In the genomic region with DNA sequence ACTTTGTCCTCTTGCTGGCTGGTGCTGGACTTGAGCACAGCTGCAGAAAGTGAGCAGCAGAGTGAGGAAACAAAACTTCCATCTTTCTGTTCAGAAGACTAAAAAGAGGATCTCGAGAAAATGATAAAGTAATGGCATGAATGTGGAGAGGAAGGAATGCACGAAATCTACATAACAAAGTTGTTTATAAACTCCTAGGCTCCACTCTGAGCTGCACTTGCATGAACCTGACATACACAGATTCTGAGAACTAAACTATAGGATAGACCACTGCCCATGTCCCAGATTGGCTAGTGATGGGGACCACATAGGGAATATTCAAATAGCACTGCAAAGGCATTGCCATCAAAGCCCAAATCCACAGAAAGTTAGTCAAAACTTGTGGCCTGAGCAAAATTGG, we compare ENCODE assay signal across 38 cellular contexts.
"Had no signal": no experiment of that assay in that cellular context is flagged by ENCODE, and none has a peak within 500 bp of the region (broad histone marks: within the 10 kb centered on the region; RNA-seq: fewer than 3 reads in every experiment).

No MANE protein-coding gene starts in this region.

- H3K4me3 Mint-ChIP-seq: activated CD4-positive, alpha-beta memory T cell treated with anti-CD3 and anti-CD28 coated beads, Interleukin-2, amount 10 ng/mL, durations not matched to agents 7 days and 5 days; activated CD4-positive, alpha-beta T cell treated with anti-CD3 and anti-CD28 coated beads for 36 hours; activated CD4-positive, alpha-beta T cell treated with anti-CD3 and anti-CD28 coated beads, Interleukin-2, amount 10 ng/mL, durations not matched to agents 7 days and 5 days; activated CD8-positive, alpha-beta memory T cell treated with anti-CD3 and anti-CD28 coated beads, Interleukin-2, amount 10 ng/mL, durations not matched to agents 7 days and 5 days; activated CD8-positive, alpha-beta T cell treated with anti-CD3 and anti-CD28 coated beads, Interleukin-2, amount 10 ng/mL, durations not matched to agents 7 days and 5 days; activated naive CD4-positive, alpha-beta T cell treated with anti-CD3 and anti-CD28 coated beads, Interleukin-2, amount 10 ng/mL, durations not matched to agents 7 days and 5 days; activated naive CD4-positive, alpha-beta T cell treated with anti-CD3 and anti-CD28 coated beads, Interleukin-2, amount 50 U/mL, for 24 hours; activated naive CD8-positive, alpha-beta T cell; activated naive CD8-positive, alpha-beta T cell treated with anti-CD3 and anti-CD28 coated beads, Interleukin-2, amount 10 ng/mL, durations not matched to agents 7 days and 5 days; activated naive CD8-positive, alpha-beta T cell treated with anti-CD3 and anti-CD28 coated beads, Interleukin-2, amount 50 U/mL, for 24 hours; activated T-cell treated with anti-CD3 and anti-CD28 coated beads, Interleukin-2, amount 50 U/mL, for 24 hours; brain; central memory CD8-positive, alpha-beta T cell; T-helper 1 cell treated with Interleukin-12 subunit alpha and Interleukin-12 subunit beta and Interleukin-4 antibody, amounts not matched to agents 30 μg/mL and 1 μg/mL, for 36 hours; T-helper 2 cell treated with Interferon-gamma antibody and Interleukin-4, amounts not matched to agents 5 μg/mL and 100 μg/mL, for 36 hours had no signal

- H3K4me3 ChIP-seq: ascending aorta, cardiac muscle cell had no signal

- H3K36me3 Mint-ChIP-seq: activated CD8-positive, alpha-beta memory T cell treated with anti-CD3 and anti-CD28 coated beads, Interleukin-2, amount 10 ng/mL, durations not matched to agents 7 days and 5 days; activated naive CD4-positive, alpha-beta T cell treated with anti-CD3 and anti-CD28 coated beads, Interleukin-2, amount 10 ng/mL, durations not matched to agents 7 days and 5 days; activated naive CD4-positive, alpha-beta T cell treated with anti-CD3 and anti-CD28 coated beads, Interleukin-2, amount 50 U/mL, for 24 hours; activated naive CD8-positive, alpha-beta T cell; activated naive CD8-positive, alpha-beta T cell treated with anti-CD3 and anti-CD28 coated beads, Interleukin-2, amount 10 ng/mL, durations not matched to agents 7 days and 5 days; brain had no signal

- H3K27ac ChIP-seq: ascending aorta, cardiac muscle cell, VCaP had no signal

- H3K9me3 ChIP-seq: ascending aorta had no signal

- DNase-seq: activated CD4-positive, alpha-beta memory T cell treated with anti-CD3 and anti-CD28 coated beads, Interleukin-2, amount 10 ng/mL, durations not matched to agents 7 days and 5 days; activated CD4-positive, alpha-beta T cell treated with anti-CD3 and anti-CD28 coated beads for 1 hour; activated CD4-positive, alpha-beta T cell treated with anti-CD3 and anti-CD28 coated beads for 36 hours; activated CD4-positive, alpha-beta T cell treated with anti-CD3 and anti-CD28 coated beads for 48 hours; activated CD4-positive, alpha-beta T cell treated with anti-CD3 and anti-CD28 coated beads, Interleukin-2, amount 10 ng/mL, durations not matched to agents 7 days and 5 days; activated CD4-positive, alpha-beta T cell treated with anti-CD3 and anti-CD28 coated beads, Interleukin-2, amount 50 U/mL, for 48 hours; activated CD4-positive, CD25-positive, alpha-beta regulatory T cell; activated CD8-positive, alpha-beta memory T cell treated with anti-CD3 and anti-CD28 coated beads for 24 hours; activated CD8-positive, alpha-beta memory T cell treated with anti-CD3 and anti-CD28 coated beads, Interleukin-2, amount 10 ng/mL, durations not matched to agents 7 days and 5 days; activated CD8-positive, alpha-beta memory T cell treated with anti-CD3 and anti-CD28 coated beads, Interleukin-2, amount 50 U/mL, for 48 hours; activated CD8-positive, alpha-beta T cell treated with anti-CD3 and anti-CD28 coated beads, Interleukin-2, amount 10 ng/mL, durations not matched to agents 7 days and 5 days; activated effector memory CD4-positive, alpha-beta T cell treated with Interleukin-2 at 50 U/mL for 16 hours; activated gamma-delta T cell; activated naive CD4-positive, alpha-beta T cell treated with anti-CD3 and anti-CD28 coated beads, Interleukin-2, amount 10 ng/mL, durations not matched to agents 7 days and 5 days; activated naive CD4-positive, alpha-beta T cell treated with Interleukin-2 at 50 U/mL for 16 hours; activated naive CD8-positive, alpha-beta T cell treated with anti-CD3 and anti-CD28 coated beads, Interleukin-2, amount 10 ng/mL, durations not matched to agents 7 days and 5 days; activated naive CD8-positive, alpha-beta T cell treated with anti-CD3 and anti-CD28 coated beads, Interleukin-2, amount 50 U/mL, for 24 hours; activated T-cell treated with anti-CD3 and anti-CD28 coated beads, Interleukin-2, amount 50 U/mL, for 24 hours; activated T-cell treated with anti-CD3 and anti-CD28 coated beads, Interleukin-2, amount 50 U/mL, for 48 hours; amygdala; anterior cingulate cortex; caudate nucleus; cerebellar nuclear complex; T-helper 2 cell; T-helper 9 cell had no signal

- H3K4me1 Mint-ChIP-seq: activated CD4-positive, alpha-beta memory T cell treated with anti-CD3 and anti-CD28 coated beads, Interleukin-2, amount 10 ng/mL, durations not matched to agents 7 days and 5 days; activated CD4-positive, alpha-beta T cell treated with anti-CD3 and anti-CD28 coated beads for 36 hours; activated CD4-positive, alpha-beta T cell treated with anti-CD3 and anti-CD28 coated beads, Interleukin-2, amount 10 ng/mL, durations not matched to agents 7 days and 5 days; activated CD8-positive, alpha-beta memory T cell treated with anti-CD3 and anti-CD28 coated beads, Interleukin-2, amount 10 ng/mL, durations not matched to agents 7 days and 5 days; activated naive CD4-positive, alpha-beta T cell treated with anti-CD3 and anti-CD28 coated beads, Interleukin-2, amount 10 ng/mL, durations not matched to agents 7 days and 5 days; activated naive CD4-positive, alpha-beta T cell treated with anti-CD3 and anti-CD28 coated beads, Interleukin-2, amount 50 U/mL, for 24 hours; activated naive CD8-positive, alpha-beta T cell treated with anti-CD3 and anti-CD28 coated beads, Interleukin-2, amount 10 ng/mL, durations not matched to agents 7 days and 5 days; activated naive CD8-positive, alpha-beta T cell treated with anti-CD3 and anti-CD28 coated beads, Interleukin-2, amount 50 U/mL, for 24 hours; brain; central memory CD8-positive, alpha-beta T cell had no signal

- H3K27me3 ChIP-seq: ascending aorta, cardiac muscle cell had no signal

- H3K4me1 ChIP-seq: ascending aorta had no signal

- H3K9me3 Mint-ChIP-seq: activated CD4-positive, alpha-beta memory T cell treated with anti-CD3 and anti-CD28 coated beads, Interleukin-2, amount 10 ng/mL, durations not matched to agents 7 days and 5 days; activated CD4-positive, alpha-beta T cell treated with anti-CD3 and anti-CD28 coated beads, Interleukin-2, amount 10 ng/mL, durations not matched to agents 7 days and 5 days; activated naive CD4-positive, alpha-beta T cell treated with anti-CD3 and anti-CD28 coated beads, Interleukin-2, amount 10 ng/mL, durations not matched to agents 7 days and 5 days; activated naive CD4-positive, alpha-beta T cell treated with anti-CD3 and anti-CD28 coated beads, Interleukin-2, amount 50 U/mL, for 24 hours; activated naive CD8-positive, alpha-beta T cell treated with anti-CD3 and anti-CD28 coated beads, Interleukin-2, amount 50 U/mL, for 24 hours; activated T-cell treated with anti-CD3 and anti-CD28 coated beads, Interleukin-2, amount 50 U/mL, for 24 hours; activated T-helper 2 cell treated with anti-CD3 and anti-CD28 coated beads, Interferon-gamma antibody, Interleukin-2, Interleukin-4, amounts not matched to agents 10 μg/mL and 5 μg/mL and 100 μg/mL, durations not matched to agents 14 hours and 24 hours and 36 hours; central memory CD8-positive, alpha-beta T cell; T-helper 1 cell treated with Interleukin-12 subunit alpha and Interleukin-12 subunit beta and Interleukin-4 antibody, amounts not matched to agents 30 μg/mL and 1 μg/mL, for 36 hours; T-helper 2 cell treated with Interferon-gamma antibody and Interleukin-4, amounts not matched to agents 5 μg/mL and 100 μg/mL, for 36 hours had no signal

- ATAC-seq: activated CD4-positive, alpha-beta T cell treated with anti-CD3 and anti-CD28 coated beads for 36 hours; activated CD4-positive, CD25-positive, alpha-beta regulatory T cell treated with anti-CD3 and anti-CD28 coated beads, Interleukin-2, amount 50 U/mL, for 24 hours; activated CD8-positive, alpha-beta memory T cell treated with anti-CD3 and anti-CD28 coated beads, Interleukin-2, amount 10 ng/mL, durations not matched to agents 7 days and 5 days; activated CD8-positive, alpha-beta T cell treated with anti-CD3 and anti-CD28 coated beads, Interleukin-2, amount 10 ng/mL, durations not matched to agents 7 days and 5 days; activated naive CD8-positive, alpha-beta T cell treated with anti-CD3 and anti-CD28 coated beads, Interleukin-2, amount 50 U/mL, for 24 hours had no signal

- H3K27me3 Mint-ChIP-seq: activated CD4-positive, alpha-beta memory T cell treated with anti-CD3 and anti-CD28 coated beads, Interleukin-2, amount 10 ng/mL, durations not matched to agents 7 days and 5 days; activated CD8-positive, alpha-beta memory T cell treated with anti-CD3 and anti-CD28 coated beads, Interleukin-2, amount 10 ng/mL, durations not matched to agents 7 days and 5 days; central memory CD8-positive, alpha-beta T cell had no signal

- FAIRE-seq: bronchial epithelial cell, TTC549 had no signal

- H3K36me3 ChIP-seq: ascending aorta, cardiac muscle cell had no signal

- H3K27ac Mint-ChIP-seq: activated CD4-positive, alpha-beta memory T cell treated with anti-CD3 and anti-CD28 coated beads, Interleukin-2, amount 10 ng/mL, durations not matched to agents 7 days and 5 days; activated CD4-positive, alpha-beta T cell treated with anti-CD3 and anti-CD28 coated beads for 36 hours; activated CD4-positive, alpha-beta T cell treated with anti-CD3 and anti-CD28 coated beads, Interleukin-2, amount 10 ng/mL, durations not matched to agents 7 days and 5 days; activated CD8-positive, alpha-beta memory T cell treated with anti-CD3 and anti-CD28 coated beads, Interleukin-2, amount 10 ng/mL, durations not matched to agents 7 days and 5 days; activated CD8-positive, alpha-beta T cell treated with anti-CD3 and anti-CD28 coated beads, Interleukin-2, amount 10 ng/mL, durations not matched to agents 7 days and 5 days; activated naive CD4-positive, alpha-beta T cell treated with anti-CD3 and anti-CD28 coated beads, Interleukin-2, amount 10 ng/mL, durations not matched to agents 7 days and 5 days; activated naive CD4-positive, alpha-beta T cell treated with anti-CD3 and anti-CD28 coated beads, Interleukin-2, amount 50 U/mL, for 24 hours; activated naive CD8-positive, alpha-beta T cell; activated naive CD8-positive, alpha-beta T cell treated with anti-CD3 and anti-CD28 coated beads, Interleukin-2, amount 10 ng/mL, durations not matched to agents 7 days and 5 days; activated naive CD8-positive, alpha-beta T cell treated with anti-CD3 and anti-CD28 coated beads, Interleukin-2, amount 50 U/mL, for 24 hours; activated T-cell treated with anti-CD3 and anti-CD28 coated beads, Interleukin-2, amount 50 U/mL, for 24 hours; activated T-helper 2 cell treated with anti-CD3 and anti-CD28 coated beads, Interferon-gamma antibody, Interleukin-2, Interleukin-4, amounts not matched to agents 10 μg/mL and 5 μg/mL and 100 μg/mL, durations not matched to agents 14 hours and 24 hours and 36 hours; brain; T-helper 1 cell treated with Interleukin-12 subunit alpha and Interleukin-12 subunit beta and Interleukin-4 antibody, amounts not matched to agents 30 μg/mL and 1 μg/mL, for 36 hours; T-helper 2 cell treated with Interferon-gamma antibody and Interleukin-4, amounts not matched to agents 5 μg/mL and 100 μg/mL, for 36 hours had no signal
